17 cellular contexts compared by ENCODE assay signal in the genomic region with DNA sequence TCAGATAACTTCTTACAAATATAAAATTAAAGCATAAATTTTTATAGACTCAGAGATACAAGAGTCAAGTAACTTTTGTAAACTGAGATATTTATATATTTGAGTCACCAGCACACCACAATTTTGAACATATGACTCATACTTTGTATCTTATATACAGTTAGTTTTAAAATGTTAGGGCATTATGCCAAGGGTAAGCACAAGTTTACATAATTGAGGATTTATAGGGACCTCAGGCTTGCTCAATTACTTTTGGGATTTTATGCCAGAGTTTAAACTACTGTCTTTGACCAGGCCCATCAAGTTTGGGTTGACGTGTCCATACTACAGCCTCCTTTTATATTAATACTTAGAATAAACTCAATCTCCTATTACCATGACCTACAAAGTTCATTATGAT. TPM values are rescaled to one million over a fixed set of nuclear protein-coding genes. Genes with fewer than 3 reads are reported as not detected.
DNase-seq lines count a peak whose midpoint lies in the region; ATAC-seq and TF ChIP-seq lines count a peak whose summit lies in the region.
"Had no signal": no experiment of that assay in that cellular context is flagged by ENCODE, and none has a peak within 500 bp of the region (broad histone marks: within the 10 kb centered on the region; RNA-seq: fewer than 3 reads in every experiment).

No MANE protein-coding gene starts in this region.

- H3K36me3 Mint-ChIP-seq in T-helper 17 cell (ENCODE audit: low read depth) = peaks cover 9% of the 10 kb centered on the region
- H3K36me3 Mint-ChIP-seq: CD4-positive, alpha-beta memory T cell; stimulated activated effector memory CD8-positive, alpha-beta T cell treated with anti-CD3 and anti-CD28 coated beads, Interleukin-12 subunit alpha, Interleukin-12 subunit beta, amount 100 ng/mL, for 72 hours had no signal

- H3K4me1 Mint-ChIP-seq in T-helper 17 cell = no peaks in the 10 kb centered on the region
- H3K4me1 Mint-ChIP-seq: CD4-positive, alpha-beta memory T cell; stimulated activated effector memory CD8-positive, alpha-beta T cell treated with anti-CD3 and anti-CD28 coated beads, Interleukin-12 subunit alpha, Interleukin-12 subunit beta, amount 100 ng/mL, for 72 hours had no signal

- H3K9me3 ChIP-seq in T-helper 17 cell (ENCODE audit: control insufficient read depth, low read length, poor library complexity, severe bottlenecking) = no peaks in the 10 kb centered on the region
- H3K9me3 ChIP-seq: upper lobe of right lung had no signal

- H3K27me3 Mint-ChIP-seq in T-helper 17 cell = peaks cover 47% of the 10 kb centered on the region

- H3K4me3 ChIP-seq in cardiac fibroblast (replicated peaks in 1 of 2; ENCODE audit: low read depth in 2 of 2, low read length in 2 of 2) = no peak overlapping the region
- H3K4me3 ChIP-seq: upper lobe of right lung had no signal

- no peak overlapping the region for H3K4me3 Mint-ChIP-seq in T-helper 17 cell
- H3K4me3 Mint-ChIP-seq: activated T-cell treated with anti-CD3 and anti-CD28 coated beads, Interleukin-2, amount 50 U/mL, for 4 hours; CD4-positive, alpha-beta memory T cell; stimulated activated effector memory CD8-positive, alpha-beta T cell treated with anti-CD3 and anti-CD28 coated beads, Interleukin-12 subunit alpha, Interleukin-12 subunit beta, amount 100 ng/mL, for 72 hours had no signal

- no peak overlapping the region for H3K27ac Mint-ChIP-seq in T-helper 17 cell
- H3K27ac Mint-ChIP-seq: CD4-positive, alpha-beta memory T cell; stimulated activated effector memory CD8-positive, alpha-beta T cell treated with anti-CD3 and anti-CD28 coated beads, Interleukin-12 subunit alpha, Interleukin-12 subunit beta, amount 100 ng/mL, for 72 hours had no signal

- ATAC-seq in T-helper 17 cell = no peak
- ATAC-seq: activated T-cell treated with anti-CD3 and anti-CD28 coated beads, Interleukin-2, amount 50 U/mL, for 4 hours; left cardiac atrium; Panc1; stimulated activated effector memory CD8-positive, alpha-beta T cell treated with anti-CD3 and anti-CD28 coated beads, Interleukin-12 subunit alpha, Interleukin-12 subunit beta, amount 100 ng/mL, for 72 hours; upper lobe of right lung had no signal

- DNase-seq in EH (ENCODE audit: low read depth) (peak; percentile 92), NCI-H226 (peak; percentile 76), cardiac fibroblast (ENCODE audit: low read depth in 2 of 2) (peak; percentile 76 to 89), kidney tubule cell (ENCODE audit: low spot score) (peak; percentile 2), T-helper 17 cell (no peak), HK-2 (ENCODE audit: unreplicated experiment) (no peak), SKM-1 treated with dmso at 0.1 percent for 144 hours (lab: John Stamatoyannopoulos, UW; ENCODE audit: unreplicated experiment) (no peak), SW480 (ENCODE audit: low spot score) (no peak)
- DNase-seq: activated CD4-positive, alpha-beta T cell treated with anti-CD3 and anti-CD28 coated beads for 4 hours; activated T-cell treated with anti-CD3 and anti-CD28 coated beads, Interleukin-2, amount 50 U/mL, for 4 hours; CD4-positive, alpha-beta memory T cell; left cardiac atrium; stimulated activated CD4-positive, alpha-beta T cell treated with anti-CD3 and anti-CD28 coated beads, Interleukin-4, amount 100 ng/mL, for 4 hours; upper lobe of right lung had no signal

- TF ChIP-seq CTCF in cardiac fibroblast (IDR thresholded peaks at IDR 0.05; ENCODE audit: low read depth, low read length) = no peak

RNA-seq across cellular contexts. Expression of a gene that starts 7.4 kb away (rescaled TPM):
- under 1 TPM in 1 of 2 donors, not detected in 1; 0.05 TPM for total RNA-seq in T-helper 17 cell
- total RNA-seq: pulmonary artery endothelial cell had no signal

Comparison
In these comparisons a context has a peak if more than half of its experiments do, and no peak if none do; other contexts are left out.
1. DNase-seq: peak in EH (single experiment), NCI-H226 (single experiment), cardiac fibroblast (2 of 2) and kidney tubule cell (single experiment); none in T-helper 17 cell (0 of 3), HK-2 (single experiment), SKM-1 treated with dmso at 0.1 percent for 144 hours (single experiment) and SW480 (single experiment).